ENCODE assay signal across 8 cellular contexts in the genomic region with DNA sequence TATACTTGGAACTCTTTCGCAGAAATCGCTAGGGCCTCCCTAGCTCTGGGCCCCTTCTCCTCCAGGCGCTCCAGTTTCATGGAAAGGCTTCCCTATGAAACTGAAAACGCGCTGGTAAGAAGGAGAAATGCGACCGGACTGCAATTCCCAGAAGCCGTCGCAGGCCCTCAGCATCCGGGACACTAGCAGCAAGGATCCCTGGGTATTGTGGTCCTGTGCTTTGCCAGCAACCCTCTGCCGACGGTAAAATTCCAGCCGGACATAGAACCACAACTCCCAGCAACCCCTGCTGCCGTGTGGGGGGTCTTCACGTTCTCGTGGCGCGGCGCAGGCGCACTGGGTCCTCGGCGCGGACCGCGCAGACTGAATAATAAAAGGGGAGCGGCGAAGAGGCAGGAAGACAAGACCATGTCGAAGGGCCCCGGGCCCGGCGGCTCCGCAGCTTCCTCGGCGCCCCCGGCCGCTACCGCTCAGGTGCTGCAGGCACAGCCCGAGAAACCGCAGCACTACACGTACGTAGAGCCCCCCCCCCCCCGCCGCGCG. TPM values are rescaled to one million over a fixed set of nuclear protein-coding genes. Genes with fewer than 3 reads are reported as not detected.
DNase-seq lines count a peak whose midpoint lies in the region; ATAC-seq and TF ChIP-seq lines count a peak whose summit lies in the region.

UNK (plus strand) TSS at position 334 of the 543 bp plus-strand sequence; CDS start at position 409, 75 bp downstream.

- DNase-seq in CD4-positive, alpha-beta memory T cell = peak; percentile 97 to 98 (median 98)
- DNase-seq in HUDEP-2 (lab: John Stamatoyannopoulos, UW; ENCODE audit: unreplicated experiment in 76 of 76) = peak; percentile 77 to 98 (median 94)
- DNase-seq in NOMO-1 treated with DMSO at 0.1 percent for 48 hours (lab: John Stamatoyannopoulos, UW; ENCODE audit: unreplicated experiment) = peak; percentile 99
- peak; percentile 96 for DNase-seq in effector CD8-positive, alpha-beta T cell (lab: John Stamatoyannopoulos, UW)
- peak; percentile 98 for DNase-seq in lower lobe of right lung
- peak; percentile 86 to 92 for DNase-seq in stimulated activated CD4-positive, alpha-beta T cell treated with anti-CD3 and anti-CD28 coated beads, Interleukin-4, amount 100 ng/mL, for 48 hours (ENCODE audit: low read depth in 2 of 2)

- H3K9me3 Mint-ChIP-seq in CD4-positive, alpha-beta memory T cell = peaks cover 0 to 3% (median under 1%) of the 10 kb centered on the region in 8 donors

- intact Hi-C loops in CD4-positive, alpha-beta memory T cell (cut with micrococcal nuclease) = loop anchor here (1.0 to 2.0 kb wide), 3 partner anchors 43 to 194 kb away; partner anchors contain the start of genes ACOX1, TEN1 and WBP2
- intact Hi-C loops in lower lobe of right lung (cut with DNase I) = no loop called here

- H3K36me3 Mint-ChIP-seq in CD4-positive, alpha-beta memory T cell = peaks cover 2 to 10% of the 10 kb centered on the region in 2 donors

- H3K27me3 ChIP-seq in CD4-positive, alpha-beta memory T cell (ENCODE audit: insufficient read depth, low read length) = no peaks in the 10 kb centered on the region
- H3K27me3 ChIP-seq in lower lobe of right lung (ENCODE audit: low read depth) = no peaks in the 10 kb centered on the region

- H3K27ac ChIP-seq in CD4-positive, alpha-beta memory T cell (ENCODE audit: low read depth, low read length) = peak within 1 kb of the TSS; percentile 100
- H3K27ac ChIP-seq in lower lobe of right lung = peak within 1 kb of the TSS; percentile 97

- CTCF ChIA-PET in CD4-positive, alpha-beta memory T cell (lab: Charles Lee; ENCODE audit: partially characterized antibody) = interaction anchor here (1.4 to 2.8 kb wide), 9 partner anchors 9 to 111 kb away, joined by 4 to 29 read pairs (median 10); partner anchors contain the start of genes GALK1, TRIM47, UNC13D and WBP2
- CTCF ChIA-PET in activated CD8-positive, alpha-beta memory T cell treated with anti-CD3 and anti-CD28 coated beads for 36 hours (lab: Charles Lee) = interaction anchor here (0.6 to 2.9 kb wide), 6 partner anchors 20 to 374 kb away, joined by 3 to 14 read pairs (median 4); partner anchors contain the start of gene GALK1

- peaks cover 51% of the 10 kb centered on the region for H3K4me1 ChIP-seq in CD4-positive, alpha-beta memory T cell (ENCODE audit: insufficient read depth, low read length)
- peaks cover 45% of the 10 kb centered on the region for H3K4me1 ChIP-seq in lower lobe of right lung

- peak within 1 kb of the TSS; percentile 88 to 97 (median 94) for H3K4me3 Mint-ChIP-seq in CD4-positive, alpha-beta memory T cell

- H3K27me3 Mint-ChIP-seq in CD4-positive, alpha-beta memory T cell = peaks cover under 1 to 2% of the 10 kb centered on the region in 2 donors

- ATAC-seq in GM21390 (IDR thresholded peaks at IDR 0.05; ENCODE audit: unreplicated experiment) (peak; percentile 53), lower lobe of right lung (peak; percentile 94 to 95)

- H3K27ac Mint-ChIP-seq in CD4-positive, alpha-beta memory T cell = peak within 1 kb of the TSS; percentile 95 to 100 (median 99)

- no peaks in the 10 kb centered on the region for H3K36me3 ChIP-seq in CD4-positive, alpha-beta memory T cell (ENCODE audit: insufficient read depth, low read length)
- H3K36me3 ChIP-seq in lower lobe of right lung = no peaks in the 10 kb centered on the region

- H3K9me3 ChIP-seq in CD4-positive, alpha-beta memory T cell (ENCODE audit: control insufficient read depth in 1 of 2, low read length in 2 of 2) = no peaks in the 10 kb centered on the region
- no peaks in the 10 kb centered on the region for H3K9me3 ChIP-seq in lower lobe of right lung

- H3K4me1 Mint-ChIP-seq in CD4-positive, alpha-beta memory T cell = peaks cover 26 to 53% (median 42%) of the 10 kb centered on the region in 4 donors

- no peak for TF ChIP-seq CTCF in lower lobe of right lung (IDR thresholded peaks at IDR 0.05)

- H3K4me3 ChIP-seq in CD4-positive, alpha-beta memory T cell (ENCODE audit: low read length in 2 of 2) = peak within 1 kb of the TSS; percentile 66 to 83
- H3K4me3 ChIP-seq in lower lobe of right lung = peak within 1 kb of the TSS; percentile 59

- POLR2A ChIA-PET in CD4-positive, alpha-beta memory T cell (lab: Charles Lee; ENCODE audit: partially characterized antibody) = interaction anchor here (0.6 to 16.6 kb wide), 23 partner anchors 9 to 942 kb away, joined by 3 to 556 read pairs (median 8); partner anchors contain the start of genes GALK1, JMJD6, LLGL2 and METTL23
- POLR2A ChIA-PET in activated CD8-positive, alpha-beta memory T cell treated with anti-CD3 and anti-CD28 coated beads for 36 hours (lab: Charles Lee) = interaction anchor here (0.6 to 1.8 kb wide), 6 partner anchors 19 to 112 kb away, joined by 3 to 11 read pairs (median 6); partner anchors contain the start of genes GALK1 and ITGB4

RNA-seq across cellular contexts. Expression of gene UNK, which starts in this region (rescaled TPM):
- total RNA-seq in CD4-positive, alpha-beta memory T cell = 10 to 100 TPM; 45.8 to 48.1 TPM
- 10 to 100 TPM; 22.2 to 22.9 TPM for polyA plus RNA-seq in CD4-positive, alpha-beta memory T cell
- 10 to 100 TPM; 25.3 to 29.1 TPM for total RNA-seq in activated CD8-positive, alpha-beta memory T cell treated with anti-CD3 and anti-CD28 coated beads for 36 hours
- total RNA-seq in lower lobe of right lung = 31.1 TPM

Comparison
In these comparisons a context has a peak if more than half of its experiments do, and no peak if none do; other contexts are left out.
1. Peak in every context shown above with its lines: DNase-seq, ATAC-seq, H3K4me3 ChIP-seq and H3K27ac ChIP-seq.